18 cellular contexts compared by ENCODE assay signal in genomic region chr5:3362606-3362910, GRCh38.
"Had no signal": no experiment of that assay in that cellular context is flagged by ENCODE, and none has a peak within 500 bp of the region (broad histone marks: within the 10 kb centered on the region; RNA-seq: fewer than 3 reads in every experiment).

No MANE protein-coding gene starts in this region.

- H3K36me3 ChIP-seq: neutrophil, pancreas, right lobe of liver, thoracic aorta, tibial nerve, upper lobe of right lung had no signal

- DNase-seq: cortex of kidney; effector CD4-positive, alpha-beta T cell; hypothalamus; immature natural killer cell; mucosa of descending colon; naive B cell; stimulated activated CD4-positive, alpha-beta T cell treated with anti-CD3 and anti-CD28 coated beads, Interleukin-4, amount 100 ng/mL, for 4 hours; stimulated activated naive CD8-positive, alpha-beta T cell treated with anti-CD3 and anti-CD28 coated beads, Interleukin-15, Interleukin-2, amounts not matched to agents 100 U/mL and 50 U/mL, for 24 hours; substantia nigra; upper lobe of right lung had no signal

- H3K27me3 ChIP-seq: neutrophil, pancreas, right lobe of liver, tibial nerve, upper lobe of right lung had no signal

- H3K4me3 ChIP-seq: lung, mucosa of descending colon, pancreas, right lobe of liver, thoracic aorta, tibial nerve, upper lobe of right lung had no signal

- H3K27ac ChIP-seq: neutrophil, pancreas, right lobe of liver, thoracic aorta, tibial nerve, upper lobe of right lung had no signal

- H3K4me1 ChIP-seq: pancreas, right lobe of liver, tibial nerve, upper lobe of right lung had no signal

- ATAC-seq: mucosa of descending colon; natural killer cell treated with Interleukin-12 subunit alpha and Interleukin-12 subunit beta and Interleukin-15 and Interleukin-18, amount 100 ng/mL, for 72 hours; pancreas; right lobe of liver; stimulated activated memory B cell treated with anti-CD40 and anti-IgM and Interleukin-4, amounts not matched to agents 10 μg/mL and 1 μg/mL and 100 μg/mL, for 72 hours; stimulated activated naive CD8-positive, alpha-beta T cell treated with anti-CD3 and anti-CD28 coated beads, Interleukin-15, Interleukin-2, amounts not matched to agents 100 U/mL and 50 U/mL, for 24 hours; upper lobe of right lung had no signal

- H3K9me3 ChIP-seq: neutrophil, pancreas, right lobe of liver, thoracic aorta, upper lobe of right lung had no signal
